9 cellular contexts compared by ENCODE assay signal in genomic region chr19:3459322-3459881, GRCh38. TPM values are rescaled to one million over a fixed set of nuclear protein-coding genes. Genes with fewer than 3 reads are reported as not detected.
DNase-seq lines count a peak whose midpoint lies in the region; ATAC-seq and TF ChIP-seq lines count a peak whose summit lies in the region.
"Had no signal": no experiment of that assay in that cellular context is flagged by ENCODE, and none has a peak within 500 bp of the region (broad histone marks: within the 10 kb centered on the region; RNA-seq: fewer than 3 reads in every experiment).

No MANE protein-coding gene starts in this region.

- H3K27ac Mint-ChIP-seq in activated naive CD4-positive, alpha-beta T cell treated with anti-CD3 and anti-CD28 coated beads, Interleukin-2, amount 10 ng/mL, durations not matched to agents 7 days and 5 days = no peak overlapping the region
- H3K27ac Mint-ChIP-seq in activated naive CD4-positive, alpha-beta T cell treated with anti-CD3 and anti-CD28 coated beads for 36 hours = no peak overlapping the region
- peak overlapping the region; percentile 90 for H3K27ac Mint-ChIP-seq in mesothelial cell of epicardium

- H3K27me3 Mint-ChIP-seq in activated naive CD4-positive, alpha-beta T cell treated with anti-CD3 and anti-CD28 coated beads, Interleukin-2, amount 10 ng/mL, durations not matched to agents 7 days and 5 days = no peaks in the 10 kb centered on the region
- H3K27me3 Mint-ChIP-seq in activated naive CD4-positive, alpha-beta T cell treated with anti-CD3 and anti-CD28 coated beads for 36 hours (ENCODE audit: low read depth) = no peaks in the 10 kb centered on the region
- H3K27me3 Mint-ChIP-seq in mesothelial cell of epicardium (ENCODE audit: low read depth) = peaks cover 38% of the 10 kb centered on the region

- DNase-seq in activated naive CD4-positive, alpha-beta T cell treated with anti-CD3 and anti-CD28 coated beads, Interleukin-2, amount 10 ng/mL, durations not matched to agents 7 days and 5 days = peak; percentile 32
- no peak for DNase-seq in activated naive CD4-positive, alpha-beta T cell treated with anti-CD3 and anti-CD28 coated beads for 36 hours
- no peak for DNase-seq in mesothelial cell of epicardium (ENCODE audit: low spot score in 2 of 2, unreplicated experiment in 2 of 2)
- DNase-seq in aorta = peak; percentile 96
- DNase-seq in stimulated activated CD8-positive, alpha-beta memory T cell treated with anti-CD3 and anti-CD28 coated beads, Interleukin-4, amount 100 ng/mL, for 48 hours = no peak
- DNase-seq in WERI-Rb-1 = no peak
- no peak for DNase-seq in SIG-M5 (lab: John Stamatoyannopoulos, UW)

- H3K4me1 ChIP-seq in aorta (ENCODE audit: control insufficient read depth in 1 of 2, insufficient read depth in 2 of 2, low read length in 2 of 2) = peaks cover 0 to 2% of the 10 kb centered on the region in 2 donors

- H3K9me3 ChIP-seq in aorta (ENCODE audit: control insufficient read depth, low read length) = no peaks in the 10 kb centered on the region
- no peaks in the 10 kb centered on the region for H3K9me3 ChIP-seq in WERI-Rb-1 (ENCODE audit: severe bottlenecking)

- intact Hi-C loops in activated naive CD4-positive, alpha-beta T cell treated with anti-CD3 and anti-CD28 coated beads for 36 hours (cut with micrococcal nuclease) = no loop called here
- intact Hi-C loops in aorta (cut with DNase I) = loop anchor here (1.0 to 5.0 kb wide), 2 partner anchors 8 to 122 kb away; no protein-coding TSS in a partner anchor

- H3K36me3 Mint-ChIP-seq in activated naive CD4-positive, alpha-beta T cell treated with anti-CD3 and anti-CD28 coated beads, Interleukin-2, amount 10 ng/mL, durations not matched to agents 7 days and 5 days = no peaks in the 10 kb centered on the region
- peaks cover 2% of the 10 kb centered on the region for H3K36me3 Mint-ChIP-seq in activated naive CD4-positive, alpha-beta T cell treated with anti-CD3 and anti-CD28 coated beads for 36 hours (ENCODE audit: low read depth)
- H3K36me3 Mint-ChIP-seq in mesothelial cell of epicardium = peaks cover 2% of the 10 kb centered on the region

- H3K36me3 ChIP-seq in aorta (ENCODE audit: control insufficient read depth in 1 of 2, insufficient read depth in 2 of 2, low read length in 1 of 2) (no peaks in the 10 kb centered on the region), WERI-Rb-1 (peaks cover 22% of the 10 kb centered on the region)

- TF ChIP-seq CTCF in mesothelial cell of epicardium (IDR thresholded peaks at IDR 0.05; ENCODE audit: unreplicated experiment) = no peak
- no peak for TF ChIP-seq CTCF in WERI-Rb-1 (IDR thresholded peaks at IDR 0.05; ENCODE audit: low read depth, low read length)

- no peaks in the 10 kb centered on the region for H3K27me3 ChIP-seq in aorta (ENCODE audit: control insufficient read depth in 1 of 2, insufficient read depth in 2 of 2, low read length in 1 of 2)
- no peaks in the 10 kb centered on the region for H3K27me3 ChIP-seq in WERI-Rb-1 (ENCODE audit: insufficient read depth, low read depth, severe bottlenecking)

- no peaks in the 10 kb centered on the region for H3K9me3 Mint-ChIP-seq in activated naive CD4-positive, alpha-beta T cell treated with anti-CD3 and anti-CD28 coated beads, Interleukin-2, amount 10 ng/mL, durations not matched to agents 7 days and 5 days
- H3K9me3 Mint-ChIP-seq in activated naive CD4-positive, alpha-beta T cell treated with anti-CD3 and anti-CD28 coated beads for 36 hours = no peaks in the 10 kb centered on the region
- H3K9me3 Mint-ChIP-seq in mesothelial cell of epicardium = no peaks in the 10 kb centered on the region

- peaks cover 7% of the 10 kb centered on the region for H3K4me1 Mint-ChIP-seq in activated naive CD4-positive, alpha-beta T cell treated with anti-CD3 and anti-CD28 coated beads, Interleukin-2, amount 10 ng/mL, durations not matched to agents 7 days and 5 days
- H3K4me1 Mint-ChIP-seq in activated naive CD4-positive, alpha-beta T cell treated with anti-CD3 and anti-CD28 coated beads for 36 hours (ENCODE audit: low read depth) = no peaks in the 10 kb centered on the region
- peaks cover 40% of the 10 kb centered on the region for H3K4me1 Mint-ChIP-seq in mesothelial cell of epicardium

- WGBS in aorta, 2 donors = 0 to 6% methylated on average over 14 to 15 of the region's 15 CpGs

- H3K27ac ChIP-seq in aorta (ENCODE audit: low read depth in 1 of 2, low read length in 2 of 2) (peak overlapping the region; percentile 93 to 96), WERI-Rb-1 (no peak overlapping the region)

- CTCF ChIA-PET in activated naive CD4-positive, alpha-beta T cell treated with anti-CD3 and anti-CD28 coated beads, Interleukin-2, amount 10 ng/mL, durations not matched to agents 7 days and 5 days (lab: Charles Lee) = interaction anchor here (1.3 kb wide), 1 partner anchor 26 kb away, joined by 5 read pairs; no protein-coding TSS in a partner anchor
- CTCF ChIA-PET in activated naive CD4-positive, alpha-beta T cell treated with anti-CD3 and anti-CD28 coated beads for 36 hours (lab: Charles Lee) = no interaction called here

- ATAC-seq in esophagus mucosa (peak; percentile 44), aorta (ENCODE audit: low FRiP score) (peak; percentile 91)

- H3K4me3 ChIP-seq in aorta (ENCODE audit: low read length in 2 of 2) (no peak overlapping the region), WERI-Rb-1 (ENCODE audit: low read depth, low read length) (no peak overlapping the region)

- H3K4me3 Mint-ChIP-seq in activated naive CD4-positive, alpha-beta T cell treated with anti-CD3 and anti-CD28 coated beads, Interleukin-2, amount 10 ng/mL, durations not matched to agents 7 days and 5 days = no peak overlapping the region
- H3K4me3 Mint-ChIP-seq in activated naive CD4-positive, alpha-beta T cell treated with anti-CD3 and anti-CD28 coated beads for 36 hours = no peak overlapping the region
- peak overlapping the region; percentile 36 for H3K4me3 Mint-ChIP-seq in mesothelial cell of epicardium

RNA-seq across cellular contexts. Expression of gene SMIM24, which starts 20.9 kb away (rescaled TPM):
- total RNA-seq in activated naive CD4-positive, alpha-beta T cell treated with anti-CD3 and anti-CD28 coated beads for 36 hours = under 1 TPM in 1 of 2 experiments, not detected in 1; 0.41 TPM
- total RNA-seq in esophagus mucosa (not detected), mesothelial cell of epicardium (0.60 TPM in 1 of 3 replicates, not detected in the others), aorta (not detected)
- polyA plus RNA-seq in aorta = 10 to 100 TPM in 1 of 2 donors, under 1 TPM in 1; 0.67 to 62.6 TPM
- polyA plus RNA-seq: neural cell had no signal

RNA-seq across cellular contexts. Expression of gene SMIM44, which starts 23.8 kb away (rescaled TPM):
- not detected for total RNA-seq in activated naive CD4-positive, alpha-beta T cell treated with anti-CD3 and anti-CD28 coated beads for 36 hours
- total RNA-seq in esophagus mucosa = not detected
- not detected in 3 replicates for total RNA-seq in mesothelial cell of epicardium
- total RNA-seq in aorta = not detected
- polyA plus RNA-seq in aorta = not detected
- polyA plus RNA-seq: neural cell had no signal

RNA-seq across cellular contexts. Expression of gene DOHH, which starts 41.1 kb away (rescaled TPM):
- total RNA-seq in activated naive CD4-positive, alpha-beta T cell treated with anti-CD3 and anti-CD28 coated beads for 36 hours = 10 to 100 TPM; 13.3 to 14.0 TPM
- total RNA-seq in esophagus mucosa (11.1 TPM), mesothelial cell of epicardium (8.5 to 9.1 TPM (median 8.7 TPM) in 3 replicates), aorta (1 to 10 TPM; 6.1 to 7.9 TPM)
- 10 to 100 TPM in 1 of 2 donors, 1 to 10 TPM in 1; 6.9 to 11.5 TPM for polyA plus RNA-seq in aorta

RNA-seq across cellular contexts. Expression of gene FZR1, which starts 46.7 kb away (rescaled TPM):
- total RNA-seq in activated naive CD4-positive, alpha-beta T cell treated with anti-CD3 and anti-CD28 coated beads for 36 hours = 10 to 100 TPM; 40.3 to 46.3 TPM
- total RNA-seq in esophagus mucosa = 38.5 TPM
- 53.7 to 54.9 TPM (median 53.9 TPM) in 3 replicates for total RNA-seq in mesothelial cell of epicardium
- 10 to 100 TPM; 33.7 to 42.0 TPM for total RNA-seq in aorta
- polyA plus RNA-seq in aorta = 10 to 100 TPM in 1 of 2 donors, 1 to 10 TPM in 1; 8.0 to 25.2 TPM

Comparison
In these comparisons a context has a peak if more than half of its experiments do, and no peak if none do; other contexts are left out.
1. DNase-seq: peak in activated naive CD4-positive, alpha-beta T cell treated with anti-CD3 and anti-CD28 coated beads, Interleukin-2, amount 10 ng/mL, durations not matched to agents 7 days and 5 days (single experiment) and aorta (2 of 2); none in activated naive CD4-positive, alpha-beta T cell treated with anti-CD3 and anti-CD28 coated beads for 36 hours (single experiment), mesothelial cell of epicardium (0 of 2), stimulated activated CD8-positive, alpha-beta memory T cell treated with anti-CD3 and anti-CD28 coated beads, Interleukin-4, amount 100 ng/mL, for 48 hours (single experiment), WERI-Rb-1 (single experiment) and SIG-M5 (single experiment).